ENCODE assay signal across 8 cellular contexts in genomic region chr3:113745273-113746068, GRCh38. TPM values are rescaled to one million over a fixed set of nuclear protein-coding genes. Genes with fewer than 3 reads are reported as not detected.
A peak's percentile ranks its signal among the peaks of the same experiment; 100 is the strongest.
DNase-seq lines count a peak whose midpoint lies in the region; ATAC-seq, FAIRE-seq and TF ChIP-seq lines count a peak whose summit lies in the region.

No MANE protein-coding gene starts in this region.

- H3K36me3 ChIP-seq in WERI-Rb-1 (peaks cover 6% of the 10 kb centered on the region), mammary epithelial cell (ENCODE audit: insufficient read depth, low read length) (no peaks in the 10 kb centered on the region)

- peak; percentile 70 for TF ChIP-seq CTCF in A549 (IDR thresholded peaks at IDR 0.05)
- peak; percentile 76 for TF ChIP-seq CTCF in WERI-Rb-1 (IDR thresholded peaks at IDR 0.05; ENCODE audit: low read depth, low read length)
- TF ChIP-seq CTCF in mammary epithelial cell (conservative IDR thresholded peaks at IDR 0.05 in 1 of 2, IDR thresholded peaks at IDR 0.05 in 1 of 2; ENCODE audit: extremely low read depth in 1 of 2, insufficient read depth in 1 of 2, low read depth in 1 of 2, low read length in 2 of 2) = peak; percentile 71 to 73

- H3K4me3 ChIP-seq in A549 = peak overlapping the region; percentile 70
- peak overlapping the region; percentile 59 for H3K4me3 ChIP-seq in WERI-Rb-1 (ENCODE audit: low read depth, low read length)
- H3K4me3 ChIP-seq in mammary epithelial cell (replicated peaks in 1 of 3; ENCODE audit: insufficient read depth in 1 of 3, low read depth in 2 of 3, low read length in 3 of 3) = peak overlapping the region; percentile 62 to 97 (median 90)

- TSS peak; percentile 20 for BruUV-seq in mammary epithelial cell (replicated peaks; lab: Mats Ljungman, UMichigan)

- intact Hi-C loops in mammary epithelial cell (cut with micrococcal nuclease) = loop anchor here (1.0 to 10.0 kb wide), 8 partner anchors 9 to 971 kb away; partner anchors contain the start of gene USF3

- no peak for FAIRE-seq in A549 (lab: Jason Lieb, UNC)

- TF ChIP-seq POLR2A in A549 (IDR thresholded peaks at IDR 0.05; ENCODE audit: low read length) = no peak

- POLR2A ChIA-PET in A549 (lab: Yijun Ruan, JAX) = interaction anchor here (1.2 to 4.4 kb wide), 4 partner anchors 9 to 1104 kb away, joined by 3 to 23 read pairs (median 7); partner anchors contain the start of genes SPICE1 and USF3

- H3K9me3 ChIP-seq in A549 (no peaks in the 10 kb centered on the region), WERI-Rb-1 (ENCODE audit: severe bottlenecking) (no peaks in the 10 kb centered on the region), mammary epithelial cell (replicated peaks; ENCODE audit: insufficient read depth, low read length) (no peaks in the 10 kb centered on the region)

- dilution Hi-C loops in mammary epithelial cell (cut with HindIII; ENCODE audit: low sequenced_read_pairs) = no loop called here

- peak overlapping the region; percentile 95 for H3K9ac ChIP-seq in mammary epithelial cell (ENCODE audit: insufficient read depth, low read length)

- peaks cover 91% of the 10 kb centered on the region for H3K79me2 ChIP-seq in mammary epithelial cell (ENCODE audit: insufficient read depth, low read length)

- H2AFZ ChIP-seq in mammary epithelial cell (ENCODE audit: low read depth, low read length) = peak overlapping the region; percentile 88

- H3K4me1 ChIP-seq in A549 (peaks cover 40% of the 10 kb centered on the region), mammary epithelial cell (ENCODE audit: insufficient read depth, low read length) (peaks cover 32% of the 10 kb centered on the region)

- DNase-seq in A549 (ENCODE audit: low read depth in 1 of 2, low spot score in 1 of 2) (peak; percentile 88 to 95), NCI-H2196 treated with DMSO at 0.1 percent for 48 hours (lab: John Stamatoyannopoulos, UW; ENCODE audit: unreplicated experiment) (peak; percentile 79), WERI-Rb-1 (peak; percentile 71), mammary epithelial cell (peak; percentile 92), iPS-NIHi7 (ENCODE audit: extremely low spot score) (peak; percentile 81)
- peak; percentile 50 to 57 for DNase-seq in stimulated activated CD4-positive, alpha-beta T cell treated with anti-CD3 and anti-CD28 coated beads, Interleukin-12 subunit alpha, Interleukin-12 subunit beta, amount 100 ng/mL, for 24 hours (ENCODE audit: low read depth in 2 of 2)

- H3K4me2 ChIP-seq in A549 (peak overlapping the region; percentile 86), mammary epithelial cell (ENCODE audit: insufficient read depth, low read depth, low read length) (peak overlapping the region; percentile 83)

- H4K20me1 ChIP-seq in mammary epithelial cell (ENCODE audit: insufficient read depth, low read length) = peaks cover 18% of the 10 kb centered on the region

- H3K27ac ChIP-seq in A549 (peak overlapping the region; percentile 96 to 99), WERI-Rb-1 (peak overlapping the region; percentile 95), mammary epithelial cell (ENCODE audit: insufficient read depth, low read depth, low read length) (peak overlapping the region; percentile 97)

- ATAC-seq in A549 = peak; percentile 80 to 88
- peak; percentile 66 for ATAC-seq in GM18868 (IDR thresholded peaks at IDR 0.05; ENCODE audit: unreplicated experiment)
- peak; percentile 55 for ATAC-seq in HG03159 (IDR thresholded peaks at IDR 0.05; ENCODE audit: unreplicated experiment)

- in situ Hi-C loops in mammary epithelial cell (cut with MboI; ENCODE audit: low sequenced_read_pairs in 2 of 2) = loop anchor here in 1 of 2 donors (5.0 kb wide), 1 partner anchor 167 kb away; no protein-coding TSS in a partner anchor

- no peak for TF ChIP-seq EP300 in A549 (IDR thresholded peaks at IDR 0.05)

- WGBS in A549 (ENCODE audit: missing lambda C conversion rate) = under 1% methylated on average over 37 of the region's 49 CpGs
- WGBS in mammary epithelial cell (ENCODE audit: low coverage, missing lambda C conversion rate) = 0% methylated on average over 15 of the region's 49 CpGs

- CTCF ChIA-PET in A549 (lab: Yijun Ruan, JAX) (interaction anchor here (0.5 to 3.0 kb wide), 31 partner anchors 10 to 700 kb away, joined by 3 to 38 read pairs (median 4); partner anchors contain the start of gene SPICE1), mammary epithelial cell (lab: Charles Lee; ENCODE audit: low non-redundant PET) (interaction anchor here (0.6 to 1.6 kb wide), 6 partner anchors 9 to 1195 kb away, joined by 3 to 30 read pairs (median 6); no protein-coding TSS in a partner anchor)

- no peaks in the 10 kb centered on the region for H3K27me3 ChIP-seq in WERI-Rb-1 (ENCODE audit: insufficient read depth, low read depth, severe bottlenecking)
- H3K27me3 ChIP-seq in mammary epithelial cell (ENCODE audit: insufficient read depth, low read length) = no peaks in the 10 kb centered on the region

- peak; percentile 61 to 70 for TF ChIP-seq RAD21 in A549 (conservative IDR thresholded peaks at IDR 0.05 in 1 of 2, IDR thresholded peaks at IDR 0.05 in 1 of 2)

TF ChIP-seq in A549, 52 proteins besides CTCF, POLR2A, EP300 and RAD21 (continues in another document):
- TF ChIP-seq MAFK (IDR thresholded peaks at IDR 0.05; ENCODE audit: partially characterized antibody) (no peak), RNF2 (IDR thresholded peaks at IDR 0.05; ENCODE audit: borderline replicate concordance, low read depth) (no peak), CEBPB (IDR thresholded peaks at IDR 0.05) (no peak), KDM1A (IDR thresholded peaks at IDR 0.05; ENCODE audit: low read depth) (no peak), HEYL (CRISPR knock-in tag; IDR thresholded peaks at IDR 0.05) (no peak), PBX3 (IDR thresholded peaks at IDR 0.05) (no peak), TFCP2L1 (CRISPR knock-in tag; IDR thresholded peaks at IDR 0.05) (peak; percentile 39; the same call in 1 of the 2 replicates), CHD2 (IDR thresholded peaks at IDR 0.05; ENCODE audit: low read length, partially characterized antibody) (peak; percentile 43), HMGXB4 (CRISPR knock-in tag; IDR thresholded peaks at IDR 0.05; ENCODE audit: borderline replicate concordance) (0 out of 2 replicates have a peak, but pooled peaks have one; percentile 42), SMC3 (IDR thresholded peaks at IDR 0.05) (peak; percentile 38; the same call in 2 of the 3 replicates), KDM5A (IDR thresholded peaks at IDR 0.05) (peak; percentile 76), FOSL2 (IDR thresholded peaks at IDR 0.05) (no peak), FOSL2 (CRISPR knock-in tag; IDR thresholded peaks at IDR 0.05) (peak; percentile 31; the same call in 1 of the 2 replicates), FOSB (CRISPR knock-in tag; IDR thresholded peaks at IDR 0.05) (no peak), ESRRA (IDR thresholded peaks at IDR 0.05; ENCODE audit: borderline replicate concordance, low read length) (no peak)

RNA-seq across cellular contexts. Expression of gene NAA50, which starts 0.6 kb away (rescaled TPM):
- polyA plus RNA-seq in A549 (2011; rRNA removed) (107 and 141 TPM in 2 replicates), A549 (2017; fragmentation: RNase III; extraction: RNeasy Plus Mini Kit Qiagen cat#74134 plus additional on column Dnase treatment) (168 to 180 TPM (median 169 TPM) in 3 replicates), mammary epithelial cell (122 TPM)
- polyA plus RNA-seq in A549 (2012; cell fraction: cytosol; rRNA removed) = 147 and 167 TPM in 2 replicates
- 90.9 and 95.9 TPM in 2 replicates for polyA plus RNA-seq in A549 (2012; cell fraction: nucleus; rRNA removed)
- 28.7 and 34.5 TPM in 2 replicates for polyA minus RNA-seq in A549 (2011; rRNA and poly(A)+ RNA removed)
- total RNA-seq in mammary epithelial cell = 100 to 1,000 TPM; 201 to 257 TPM
- 51.7 TPM for polyA minus RNA-seq in mammary epithelial cell

RNA-seq across cellular contexts. Expression of gene ATP6V1A, which starts 1.4 kb away (rescaled TPM):
- 37.5 and 39.8 TPM in 2 replicates for polyA plus RNA-seq in A549 (2011; rRNA removed)
- polyA plus RNA-seq in A549 (2012; cell fraction: cytosol; rRNA removed) = 6.6 and 7.6 TPM in 2 replicates
- polyA plus RNA-seq in A549 (2012; cell fraction: nucleus; rRNA removed) = 4.4 and 6.1 TPM in 2 replicates
- polyA plus RNA-seq in A549 (2017; fragmentation: RNase III; extraction: RNeasy Plus Mini Kit Qiagen cat#74134 plus additional on column Dnase treatment) = 22.6 to 23.4 TPM (median 23.2 TPM) in 3 replicates
- polyA minus RNA-seq in A549 (2011; rRNA and poly(A)+ RNA removed) = 35.1 and 38.1 TPM in 2 replicates
- total RNA-seq in mammary epithelial cell = 100 to 1,000 TPM in 1 of 2 donors, 10 to 100 TPM in 1; 70.6 to 170 TPM
- 32.6 TPM for polyA plus RNA-seq in mammary epithelial cell
- polyA minus RNA-seq in mammary epithelial cell = 125 TPM

RNA-seq across cellular contexts. Expression of gene USF3, which starts 49.0 kb away (rescaled TPM):
- polyA plus RNA-seq in A549 (2011; rRNA removed) = 11.3 and 11.5 TPM in 2 replicates
- 2.0 and 2.3 TPM in 2 replicates for polyA plus RNA-seq in A549 (2012; cell fraction: cytosol; rRNA removed)
- 0.91 and 1.1 TPM in 2 replicates for polyA plus RNA-seq in A549 (2012; cell fraction: nucleus; rRNA removed)
- 1.8 to 1.9 TPM (median 1.8 TPM) in 3 replicates for polyA plus RNA-seq in A549 (2017; fragmentation: RNase III; extraction: RNeasy Plus Mini Kit Qiagen cat#74134 plus additional on column Dnase treatment)
- 17.0 and 18.6 TPM in 2 replicates for polyA minus RNA-seq in A549 (2011; rRNA and poly(A)+ RNA removed)
- 10 to 100 TPM; 10.8 to 11.0 TPM for total RNA-seq in mammary epithelial cell
- polyA plus RNA-seq in mammary epithelial cell = 9.0 TPM
- polyA minus RNA-seq in mammary epithelial cell = 15.2 TPM

Comparison
In these comparisons a context has a peak if more than half of its experiments do, and no peak if none do; other contexts are left out.
1. Peak in every context shown above with its lines: DNase-seq, ATAC-seq, H3K4me3 ChIP-seq and H3K27ac ChIP-seq.